ENCODE assay signal across 22 cellular contexts in the genomic region with DNA sequence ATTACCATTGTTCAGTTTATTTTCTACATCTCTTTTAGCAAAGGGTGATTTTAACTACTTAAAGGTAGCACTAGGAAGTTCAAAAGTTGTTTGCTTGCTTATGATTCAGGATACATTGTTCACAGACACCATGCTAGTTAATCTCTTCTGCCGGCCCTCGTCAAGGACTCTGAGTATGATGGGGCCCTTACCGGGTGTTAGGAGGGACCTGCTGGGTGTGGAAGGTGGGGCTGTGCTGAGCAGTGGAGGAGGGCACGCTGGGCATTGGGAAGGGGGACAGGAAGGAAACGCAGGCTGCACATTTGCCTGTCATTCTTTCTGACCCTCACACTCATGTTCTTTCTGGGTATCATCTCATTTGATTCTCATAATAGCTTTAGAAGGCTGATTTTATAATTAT.
"Had no signal": no experiment of that assay in that cellular context is flagged by ENCODE, and none has a peak within 500 bp of the region (broad histone marks: within the 10 kb centered on the region; RNA-seq: fewer than 3 reads in every experiment).

No MANE protein-coding gene starts in this region.

- H3K4me1 ChIP-seq: colonic mucosa, foreskin keratinocyte, lower lobe of right lung had no signal

- H3K4me3 ChIP-seq: colonic mucosa, dorsolateral prefrontal cortex, esophagus muscularis mucosa, heart right ventricle, lower lobe of right lung, mucosa of descending colon, pancreas, right atrium auricular region, smooth muscle cell, transverse colon had no signal

- H3K9me3 ChIP-seq: colonic mucosa, esophagus muscularis mucosa, heart right ventricle, lower lobe of right lung, mucosa of descending colon, pancreas, right atrium auricular region, transverse colon had no signal

- H3K27ac Mint-ChIP-seq: activated T-cell treated with anti-CD3 and anti-CD28 coated beads, Interleukin-2, amount 50 U/mL, for 72 hours; natural killer cell treated with Interleukin-12 subunit alpha and Interleukin-12 subunit beta and Interleukin-15 and Interleukin-18, amount 100 ng/mL, for 72 hours; T-cell had no signal

- H3K4me1 Mint-ChIP-seq: T-cell had no signal

- H3K4me2 ChIP-seq: smooth muscle cell had no signal

- H3K36me3 Mint-ChIP-seq: activated naive CD4-positive, alpha-beta T cell treated with anti-CD3 and anti-CD28 coated beads, Interleukin-2, amount 50 U/mL, for 72 hours; natural killer cell treated with Interleukin-12 subunit alpha and Interleukin-12 subunit beta and Interleukin-15 and Interleukin-18, amount 100 ng/mL, for 72 hours; T-cell had no signal

- DNase-seq: activated CD4-positive, alpha-beta T cell treated with anti-CD3 and anti-CD28 coated beads for 4 hours; activated CD4-positive, alpha-beta T cell treated with anti-CD3 and anti-CD28 coated beads, Interleukin-2, amount 50 U/mL, for 4 hours; activated naive CD4-positive, alpha-beta T cell; activated T-cell treated with anti-CD3 and anti-CD28 coated beads for 4 hours; activated T-cell treated with anti-CD3 and anti-CD28 coated beads, Interleukin-2, amount 50 U/mL, for 72 hours; cerebellar nuclear complex; colonic mucosa; dorsolateral prefrontal cortex; effector memory CD4-positive, alpha-beta T cell; foreskin keratinocyte; heart right ventricle; lower lobe of right lung; mucosa of descending colon; pancreas; stimulated activated CD4-positive, alpha-beta T cell treated with anti-CD3 and anti-CD28 coated beads, Interleukin-1b, Interleukin-23, amount 100 ng/mL, for 48 hours; T-cell; transverse colon had no signal

- H3K27me3 ChIP-seq: colonic mucosa, esophagus muscularis mucosa, heart right ventricle, pancreas, right atrium auricular region, transverse colon had no signal

- H3K4me3 Mint-ChIP-seq: activated T-cell treated with anti-CD3 and anti-CD28 coated beads, Interleukin-2, amount 50 U/mL, for 72 hours; natural killer cell treated with Interleukin-12 subunit alpha and Interleukin-12 subunit beta and Interleukin-15 and Interleukin-18, amount 100 ng/mL, for 72 hours; T-cell had no signal

- H3K9me3 Mint-ChIP-seq: activated naive CD4-positive, alpha-beta T cell treated with anti-CD3 and anti-CD28 coated beads, Interleukin-2, amount 50 U/mL, for 72 hours; activated T-cell treated with anti-CD3 and anti-CD28 coated beads, Interleukin-2, amount 50 U/mL, for 72 hours; natural killer cell treated with Interleukin-12 subunit alpha and Interleukin-12 subunit beta and Interleukin-15 and Interleukin-18, amount 100 ng/mL, for 72 hours; T-cell had no signal

- H3K36me3 ChIP-seq: colonic mucosa, pancreas, right atrium auricular region, transverse colon had no signal

- ATAC-seq: activated T-cell treated with anti-CD3 and anti-CD28 coated beads, Interleukin-2, amount 50 U/mL, for 72 hours; natural killer cell treated with Interleukin-12 subunit alpha and Interleukin-12 subunit beta and Interleukin-15 and Interleukin-18, amount 100 ng/mL, for 72 hours; T-cell had no signal

- H3K27ac ChIP-seq: colonic mucosa, esophagus muscularis mucosa, foreskin keratinocyte, heart right ventricle, lower lobe of right lung, pancreas, right atrium auricular region, transverse colon had no signal
